1 cellular context compared by ENCODE assay signal in the genomic region with DNA sequence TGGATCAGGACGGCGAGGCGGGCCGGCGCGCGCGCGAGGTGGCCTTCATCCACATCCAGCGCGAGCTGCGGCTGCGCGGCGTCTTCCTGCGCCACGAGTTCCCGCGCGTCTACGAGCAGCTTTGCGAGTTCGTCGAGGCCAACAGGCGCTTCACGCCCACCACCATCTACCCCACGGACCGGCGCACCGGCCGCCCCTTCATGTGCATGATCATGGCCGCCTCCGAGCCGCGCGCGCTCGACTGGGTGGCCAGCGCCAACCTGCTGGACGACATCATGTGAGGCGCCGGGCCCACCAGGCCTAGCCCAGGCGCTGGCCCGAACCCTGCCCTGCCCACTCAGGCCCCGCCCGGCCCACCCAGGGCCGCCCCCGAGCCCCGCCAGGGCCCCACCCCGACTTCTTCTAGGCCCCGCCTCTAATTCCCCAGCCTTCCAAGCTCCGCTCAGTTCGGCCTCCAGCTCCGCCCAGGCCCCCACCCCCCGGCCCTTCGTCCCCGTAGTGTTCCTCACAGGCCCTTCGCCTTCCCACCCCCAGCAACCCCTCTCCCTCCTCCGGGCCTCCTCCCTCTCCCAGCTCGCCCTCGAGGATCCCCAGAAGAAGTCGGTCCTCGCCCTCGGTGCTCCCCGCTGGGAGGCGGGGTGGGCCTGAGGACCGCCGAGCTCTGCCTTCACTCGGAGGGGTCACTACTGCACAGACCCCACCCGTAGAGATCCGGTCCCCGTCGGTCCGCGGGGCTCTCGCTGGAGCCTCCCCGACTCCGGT.
TF ChIP-seq lines count a peak whose summit lies in the region.

No MANE protein-coding gene starts in this region.

TF ChIP-seq in HepG2, 621 proteins besides CTCF, POLR2A, EP300 and RAD21 (continued from another document and continues in another):
- TF ChIP-seq, protein P1, sequence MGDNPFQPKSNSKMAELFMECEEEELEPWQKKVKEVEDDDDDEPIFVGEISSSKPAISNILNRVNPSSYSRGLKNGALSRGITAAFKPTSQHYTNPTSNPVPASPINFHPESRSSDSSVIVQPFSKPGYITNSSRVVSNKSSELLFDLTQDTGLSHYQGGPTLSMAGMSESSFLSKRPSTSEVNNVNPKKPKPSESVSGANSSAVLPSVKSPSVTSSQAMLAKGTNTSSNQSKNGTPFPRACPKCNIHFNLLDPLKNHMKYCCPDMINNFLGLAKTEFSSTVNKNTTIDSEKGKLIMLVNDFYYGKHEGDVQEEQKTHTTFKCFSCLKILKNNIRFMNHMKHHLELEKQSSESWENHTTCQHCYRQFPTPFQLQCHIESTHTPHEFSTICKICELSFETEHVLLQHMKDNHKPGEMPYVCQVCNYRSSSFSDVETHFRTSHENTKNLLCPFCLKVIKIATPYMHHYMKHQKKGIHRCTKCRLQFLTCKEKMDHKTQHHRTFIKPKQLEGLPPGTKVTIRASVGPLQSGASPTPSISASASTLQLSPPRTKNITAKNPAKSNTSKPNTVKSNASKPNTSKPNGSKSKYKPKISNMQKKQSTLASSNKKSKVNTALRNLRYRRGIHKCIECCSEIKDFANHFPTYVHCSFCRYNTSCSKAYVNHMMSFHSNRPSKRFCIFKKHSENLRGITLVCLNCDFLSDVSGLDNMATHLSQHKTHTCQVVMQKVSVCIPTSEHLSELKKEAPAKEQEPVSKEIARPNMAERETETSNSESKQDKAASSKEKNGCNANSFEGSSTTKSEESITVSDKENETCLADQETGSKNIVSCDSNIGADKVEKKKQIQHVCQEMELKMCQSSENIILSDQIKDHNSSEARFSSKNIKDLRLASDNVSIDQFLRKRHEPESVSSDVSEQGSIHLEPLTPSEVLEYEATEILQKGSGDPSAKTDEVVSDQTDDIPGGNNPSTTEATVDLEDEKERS (CRISPR knock-in tag; IDR thresholded peaks at IDR 0.05): no peak
- no peak for TF ChIP-seq ZNF562 (CRISPR knock-in tag; IDR thresholded peaks at IDR 0.05; ENCODE audit: borderline replicate concordance)
- TF ChIP-seq ZNF10 (CRISPR knock-in tag; IDR thresholded peaks at IDR 0.05; ENCODE audit: borderline replicate concordance, low read depth): no peak
- no peak for TF ChIP-seq STAG1 (CRISPR knock-in tag; IDR thresholded peaks at IDR 0.05)
- TF ChIP-seq KDM3A (CRISPR knock-in tag; IDR thresholded peaks at IDR 0.05; ENCODE audit: low read depth): no peak
- TF ChIP-seq MAFG (CRISPR knock-in tag; IDR thresholded peaks at IDR 0.05): no peak
- TF ChIP-seq AGO1 (IDR thresholded peaks at IDR 0.05; ENCODE audit: low read depth, low read length, poor library complexity, severe bottlenecking): no peak
- no peak; the same call in 1 of the 2 replicates for TF ChIP-seq ZNF749 (CRISPR knock-in tag; IDR thresholded peaks at IDR 0.05; ENCODE audit: borderline replicate concordance)
- 0 out of 2 replicates have a peak, but pooled peaks have one; percentile 12 for TF ChIP-seq TERF1 (CRISPR knock-in tag; IDR thresholded peaks at IDR 0.05)
- no peak for TF ChIP-seq AGO2 (optimal IDR thresholded peaks at IDR 0.05; ENCODE audit: low read depth, low read length)
- TF ChIP-seq ASH2L (IDR thresholded peaks at IDR 0.05; ENCODE audit: insufficient read length, low read depth, low read length): peak; percentile 30
- no peak for TF ChIP-seq ZKSCAN1 (IDR thresholded peaks at IDR 0.05; ENCODE audit: low read length)
- TF ChIP-seq, protein P2, sequence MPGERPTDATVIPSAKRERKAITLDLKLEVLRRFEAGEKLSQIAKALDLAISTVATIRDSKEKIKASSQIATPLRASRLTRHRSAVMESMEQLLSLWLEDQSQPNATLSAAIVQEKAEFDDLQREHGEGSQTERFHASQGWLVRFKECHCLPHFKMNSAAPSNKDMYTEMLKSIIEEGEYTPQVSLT (CRISPR knock-in tag; IDR thresholded peaks at IDR 0.05; ENCODE audit: borderline replicate concordance, low read depth): no peak
- no peak for TF ChIP-seq ELK4 (CRISPR knock-in tag; IDR thresholded peaks at IDR 0.05; ENCODE audit: borderline replicate concordance)
- no peak for TF ChIP-seq HDAC6 (IDR thresholded peaks at IDR 0.05; ENCODE audit: low read depth, low read length)
- no peak for TF ChIP-seq PAF1 (CRISPR knock-in tag; IDR thresholded peaks at IDR 0.05)
- TF ChIP-seq TBP (CRISPR knock-in tag; IDR thresholded peaks at IDR 0.05): no peak
- no peak for TF ChIP-seq HOXA5 (CRISPR knock-in tag; IDR thresholded peaks at IDR 0.05)
- no peak for TF ChIP-seq ZNF264 (CRISPR knock-in tag; IDR thresholded peaks at IDR 0.05)
- TF ChIP-seq, protein P3, sequence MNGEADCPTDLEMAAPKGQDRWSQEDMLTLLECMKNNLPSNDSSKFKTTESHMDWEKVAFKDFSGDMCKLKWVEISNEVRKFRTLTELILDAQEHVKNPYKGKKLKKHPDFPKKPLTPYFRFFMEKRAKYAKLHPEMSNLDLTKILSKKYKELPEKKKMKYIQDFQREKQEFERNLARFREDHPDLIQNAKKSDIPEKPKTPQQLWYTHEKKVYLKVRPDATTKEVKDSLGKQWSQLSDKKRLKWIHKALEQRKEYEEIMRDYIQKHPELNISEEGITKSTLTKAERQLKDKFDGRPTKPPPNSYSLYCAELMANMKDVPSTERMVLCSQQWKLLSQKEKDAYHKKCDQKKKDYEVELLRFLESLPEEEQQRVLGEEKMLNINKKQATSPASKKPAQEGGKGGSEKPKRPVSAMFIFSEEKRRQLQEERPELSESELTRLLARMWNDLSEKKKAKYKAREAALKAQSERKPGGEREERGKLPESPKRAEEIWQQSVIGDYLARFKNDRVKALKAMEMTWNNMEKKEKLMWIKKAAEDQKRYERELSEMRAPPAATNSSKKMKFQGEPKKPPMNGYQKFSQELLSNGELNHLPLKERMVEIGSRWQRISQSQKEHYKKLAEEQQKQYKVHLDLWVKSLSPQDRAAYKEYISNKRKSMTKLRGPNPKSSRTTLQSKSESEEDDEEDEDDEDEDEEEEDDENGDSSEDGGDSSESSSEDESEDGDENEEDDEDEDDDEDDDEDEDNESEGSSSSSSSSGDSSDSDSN (CRISPR knock-in tag; IDR thresholded peaks at IDR 0.05): no peak
- TF ChIP-seq ZNF281 (CRISPR knock-in tag; IDR thresholded peaks at IDR 0.05; ENCODE audit: borderline replicate concordance): no peak
- TF ChIP-seq MYC (CRISPR knock-in tag; IDR thresholded peaks at IDR 0.05; ENCODE audit: borderline replicate concordance): no peak
- no peak for TF ChIP-seq MBD4 (IDR thresholded peaks at IDR 0.05; ENCODE audit: borderline replicate concordance, low read length)
- TF ChIP-seq ZBTB1 (CRISPR knock-in tag; IDR thresholded peaks at IDR 0.05; ENCODE audit: borderline replicate concordance): no peak
- TF ChIP-seq ZNF230 (CRISPR knock-in tag; IDR thresholded peaks at IDR 0.05): no peak
- TF ChIP-seq ZNF468 (CRISPR knock-in tag; IDR thresholded peaks at IDR 0.05): no peak
- peak; percentile 76; the same call in 1 of the 2 replicates for TF ChIP-seq ZNF501 (CRISPR knock-in tag; IDR thresholded peaks at IDR 0.05)
- TF ChIP-seq ZNF780A (CRISPR knock-in tag; IDR thresholded peaks at IDR 0.05): no peak
- no peak for TF ChIP-seq NR2F1 (CRISPR knock-in tag; IDR thresholded peaks at IDR 0.05)
- no peak for TF ChIP-seq ZNF274 (CRISPR knock-in tag; IDR thresholded peaks at IDR 0.05)
- TF ChIP-seq PHB2 (IDR thresholded peaks at IDR 0.05; ENCODE audit: partially characterized antibody): no peak
- TF ChIP-seq AKAP8 (CRISPR knock-in tag; IDR thresholded peaks at IDR 0.05): peak; percentile 25; the same call in 1 of the 2 replicates
- no peak for TF ChIP-seq ZNF737 (CRISPR knock-in tag; IDR thresholded peaks at IDR 0.05; ENCODE audit: borderline replicate concordance)
- TF ChIP-seq ARNT2 (CRISPR knock-in tag; IDR thresholded peaks at IDR 0.05; ENCODE audit: low read depth): no peak; the same call in 1 of the 2 replicates
- peak; percentile 20; the same call in 1 of the 2 replicates for TF ChIP-seq ZNF343 (CRISPR knock-in tag; IDR thresholded peaks at IDR 0.05)
- TF ChIP-seq NR0B2 (CRISPR knock-in tag; IDR thresholded peaks at IDR 0.05): no peak
- TF ChIP-seq RFX3 (CRISPR knock-in tag; IDR thresholded peaks at IDR 0.05): no peak
- TF ChIP-seq POLR2AphosphoS5 (IDR thresholded peaks at IDR 0.05; ENCODE audit: low read depth, low read length): 0 out of 2 replicates have a peak, but pooled peaks have one; percentile 52
- TF ChIP-seq REPIN1 (CRISPR knock-in tag; IDR thresholded peaks at IDR 0.05; ENCODE audit: borderline replicate concordance, low read depth): peak; percentile 55
- TF ChIP-seq TBL1XR1 (IDR thresholded peaks at IDR 0.05; ENCODE audit: borderline replicate concordance, low read length, partially characterized antibody): no peak
- TF ChIP-seq, protein P4, sequence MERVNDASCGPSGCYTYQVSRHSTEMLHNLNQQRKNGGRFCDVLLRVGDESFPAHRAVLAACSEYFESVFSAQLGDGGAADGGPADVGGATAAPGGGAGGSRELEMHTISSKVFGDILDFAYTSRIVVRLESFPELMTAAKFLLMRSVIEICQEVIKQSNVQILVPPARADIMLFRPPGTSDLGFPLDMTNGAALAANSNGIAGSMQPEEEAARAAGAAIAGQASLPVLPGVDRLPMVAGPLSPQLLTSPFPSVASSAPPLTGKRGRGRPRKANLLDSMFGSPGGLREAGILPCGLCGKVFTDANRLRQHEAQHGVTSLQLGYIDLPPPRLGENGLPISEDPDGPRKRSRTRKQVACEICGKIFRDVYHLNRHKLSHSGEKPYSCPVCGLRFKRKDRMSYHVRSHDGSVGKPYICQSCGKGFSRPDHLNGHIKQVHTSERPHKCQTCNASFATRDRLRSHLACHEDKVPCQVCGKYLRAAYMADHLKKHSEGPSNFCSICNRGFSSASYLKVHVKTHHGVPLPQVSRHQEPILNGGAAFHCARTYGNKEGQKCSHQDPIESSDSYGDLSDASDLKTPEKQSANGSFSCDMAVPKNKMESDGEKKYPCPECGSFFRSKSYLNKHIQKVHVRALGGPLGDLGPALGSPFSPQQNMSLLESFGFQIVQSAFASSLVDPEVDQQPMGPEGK (CRISPR knock-in tag; IDR thresholded peaks at IDR 0.05): peak; percentile 55; the same call in 1 of the 2 replicates
- no peak for TF ChIP-seq U2AF2 (IDR thresholded peaks at IDR 0.05; ENCODE audit: low read depth, low read length)
- TF ChIP-seq ZSCAN31 (CRISPR knock-in tag; IDR thresholded peaks at IDR 0.05; ENCODE audit: low read depth): no peak
- TF ChIP-seq ISL2 (CRISPR knock-in tag; IDR thresholded peaks at IDR 0.05): no peak
- TF ChIP-seq ZIK1 (CRISPR knock-in tag; IDR thresholded peaks at IDR 0.05; ENCODE audit: borderline replicate concordance, low read depth): 0 out of 2 replicates have a peak, but pooled peaks have one; percentile 21
- TF ChIP-seq CREBL2 (CRISPR knock-in tag; IDR thresholded peaks at IDR 0.05; ENCODE audit: borderline replicate concordance): no peak
- 0 out of 2 replicates have a peak, but pooled peaks have one; percentile 24 for TF ChIP-seq ZNF253 (CRISPR knock-in tag; IDR thresholded peaks at IDR 0.05; ENCODE audit: borderline replicate concordance)
- TF ChIP-seq ZNF747 (CRISPR knock-in tag; IDR thresholded peaks at IDR 0.05; ENCODE audit: borderline replicate concordance): no peak
- no peak for TF ChIP-seq ZNF205 (CRISPR knock-in tag; IDR thresholded peaks at IDR 0.05)
